Comparison of ENCODE assay signal across 11 cellular contexts in the genomic region with DNA sequence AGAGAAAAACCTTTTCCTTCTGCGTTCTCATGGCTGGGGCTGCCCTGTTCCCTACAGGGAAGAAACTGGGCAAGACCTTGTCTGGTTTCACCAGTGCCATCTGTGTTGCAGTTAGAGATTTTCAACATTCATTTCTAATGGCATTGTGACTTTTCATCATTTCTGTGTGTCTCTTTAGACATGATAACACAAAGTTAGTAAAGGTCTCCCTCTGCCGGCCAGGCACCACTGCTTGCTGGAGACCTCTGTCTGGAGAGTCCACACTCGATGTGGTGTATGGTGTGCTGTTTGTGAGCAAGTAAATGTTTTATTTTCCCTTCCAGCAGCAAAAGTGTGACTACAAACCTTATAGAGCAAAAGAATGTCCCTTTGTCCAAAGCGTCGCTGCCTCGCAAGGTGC.
DNase-seq lines count a peak whose midpoint lies in the region; ATAC-seq and TF ChIP-seq lines count a peak whose summit lies in the region.
"Had no signal": no experiment of that assay in that cellular context is flagged by ENCODE, and none has a peak within 500 bp of the region (broad histone marks: within the 10 kb centered on the region; RNA-seq: fewer than 3 reads in every experiment).

No MANE protein-coding gene starts in this region.

- ATAC-seq in GM21825 (IDR thresholded peaks at IDR 0.05; ENCODE audit: unreplicated experiment) (no peak), HG02678 (IDR thresholded peaks at IDR 0.05; ENCODE audit: unreplicated experiment) (no peak)
- ATAC-seq in activated T-cell treated with anti-CD3 and anti-CD28 coated beads, Interleukin-2, amount 50 U/mL, for 4 hours: no peak

- peaks cover 13% of the 10 kb centered on the region for H3K27me3 Mint-ChIP-seq in activated T-cell treated with anti-CD3 and anti-CD28 coated beads, Interleukin-2, amount 50 U/mL, for 4 hours (ENCODE audit: low read depth)

- H3K36me3 ChIP-seq in neuronal stem cell (replicated peaks in 1 of 2; ENCODE audit: control insufficient read depth in 2 of 2, insufficient read depth in 2 of 2, low read length in 2 of 2): no peaks in the 10 kb centered on the region

- peak; percentile 15 for DNase-seq in NB4 (ENCODE audit: low read depth)
- DNase-seq in astrocyte of the cerebellum (ENCODE audit: low read depth): no peak
- DNase-seq in neuronal stem cell (ENCODE audit: low spot score): peak; percentile 30
- no peak for DNase-seq in activated CD4-positive, CD25-positive, alpha-beta regulatory T cell treated with anti-CD3 and anti-CD28 coated beads, Interleukin-2, amount 50 U/mL, for 72 hours
- DNase-seq in activated T-cell treated with anti-CD3 and anti-CD28 coated beads, Interleukin-2, amount 50 U/mL, for 4 hours: no peak
- DNase-seq: activated effector memory CD4-positive, alpha-beta T cell treated with Interleukin-2 at 50 U/mL for 16 hours; effector CD8-positive, alpha-beta T cell; NCI-H187 had no signal

- no peaks in the 10 kb centered on the region for H3K79me1 ChIP-seq in neuronal stem cell (ENCODE audit: low read depth, low read length)

- no peak overlapping the region for H3K14ac ChIP-seq in neuronal stem cell (ENCODE audit: low read length)

- no peak overlapping the region for H4K8ac ChIP-seq in neuronal stem cell (ENCODE audit: low read depth, low read length)

- in situ Hi-C loops in astrocyte of the cerebellum (cut with HindIII; ENCODE audit: low sequenced_read_pairs): no loop called here

- H3K4me3 ChIP-seq in NB4 (ENCODE audit: low read depth, low read length): no peak overlapping the region
- H3K4me3 ChIP-seq in astrocyte of the cerebellum (ENCODE audit: low read depth, low read length): no peak overlapping the region
- H3K4me3 ChIP-seq in neuronal stem cell (ENCODE audit: low read length in 2 of 2): no peak overlapping the region

- no peak overlapping the region for H2AK5ac ChIP-seq in neuronal stem cell (ENCODE audit: low read depth, low read length)

- no peaks in the 10 kb centered on the region for H3K4me1 Mint-ChIP-seq in activated T-cell treated with anti-CD3 and anti-CD28 coated beads, Interleukin-2, amount 50 U/mL, for 4 hours (ENCODE audit: low read depth)

- no peak overlapping the region for H3K23ac ChIP-seq in neuronal stem cell (ENCODE audit: low read depth, low read length, poor library complexity)

- no peak overlapping the region for H3K9ac ChIP-seq in neuronal stem cell (ENCODE audit: low read depth, low read length, poor library complexity)

- peaks cover 0 to 4% of the 10 kb centered on the region in 2 donors for H3K9me3 ChIP-seq in neuronal stem cell (replicated peaks in 1 of 2; ENCODE audit: control insufficient read depth in 2 of 2, insufficient read depth in 1 of 2, low read depth in 1 of 2, low read length in 2 of 2)

- peaks cover 25% of the 10 kb centered on the region for H3K9me3 Mint-ChIP-seq in activated T-cell treated with anti-CD3 and anti-CD28 coated beads, Interleukin-2, amount 50 U/mL, for 4 hours

- no peak overlapping the region for H2BK5ac ChIP-seq in neuronal stem cell (ENCODE audit: low read length)

- peaks cover 0 to 4% of the 10 kb centered on the region in 2 donors for H3K4me1 ChIP-seq in neuronal stem cell (ENCODE audit: control insufficient read depth in 2 of 2, insufficient read depth in 1 of 2, low read depth in 1 of 2, low read length in 2 of 2)

- H2BK12ac ChIP-seq in neuronal stem cell (ENCODE audit: low read length): no peak overlapping the region

- no peak overlapping the region for H3K4ac ChIP-seq in neuronal stem cell (ENCODE audit: low read length)

- TF ChIP-seq CTCF in GM12872 (IDR thresholded peaks at IDR 0.05; ENCODE audit: insufficient read depth, low read depth, low read length) (peak; percentile 29; the same call in 1 of the 3 replicates), NB4 (IDR thresholded peaks at IDR 0.05; ENCODE audit: low read depth, low read length) (peak; percentile 27), astrocyte of the cerebellum (IDR thresholded peaks at IDR 0.05; ENCODE audit: low read depth, low read length, missing control alignments) (peak; percentile 10)

- no peak for TF ChIP-seq POLR2A in NB4 (IDR thresholded peaks at IDR 0.05; ENCODE audit: extremely low read depth, insufficient read length)

- no CpG with 5 or more reads among the region's 6 CpGs for WGBS in neuronal stem cell (ENCODE audit: extremely low coverage in 2 of 2, insufficient read length in 2 of 2, insufficient replicate concordance in 1 of 2), 2 donors

- H2BK120ac ChIP-seq in neuronal stem cell (ENCODE audit: low read depth, low read length): no peak overlapping the region

- no peaks in the 10 kb centered on the region for H3K36me3 Mint-ChIP-seq in activated T-cell treated with anti-CD3 and anti-CD28 coated beads, Interleukin-2, amount 50 U/mL, for 4 hours (ENCODE audit: insufficient read depth)

- no peak overlapping the region for H3K4me2 ChIP-seq in neuronal stem cell (ENCODE audit: insufficient read depth, low read length, poor library complexity, severe bottlenecking)

- H3K27me3 ChIP-seq in neuronal stem cell (ENCODE audit: control insufficient read depth in 3 of 3, insufficient read depth in 3 of 3, low read depth in 1 of 3, low read length in 3 of 3): peaks cover 0 to 11% (median 0%) of the 10 kb centered on the region in 3 experiments

- H3K27ac ChIP-seq in neuronal stem cell (replicated peaks; ENCODE audit: low read length): no peak overlapping the region

- no peak overlapping the region for H2AFZ ChIP-seq in neuronal stem cell (ENCODE audit: low read length)

- H3K18ac ChIP-seq in neuronal stem cell (ENCODE audit: low read length): no peak overlapping the region

- H4K91ac ChIP-seq in neuronal stem cell (ENCODE audit: low read depth, low read length, poor library complexity): no peak overlapping the region

- no peak overlapping the region for H2BK15ac ChIP-seq in neuronal stem cell (ENCODE audit: low read length)

- no peak overlapping the region for H3K4me3 Mint-ChIP-seq in activated T-cell treated with anti-CD3 and anti-CD28 coated beads, Interleukin-2, amount 50 U/mL, for 4 hours

Comparison
In these comparisons a context has a peak if more than half of its experiments do, and no peak if none do; other contexts are left out.
1. DNase-seq: peak in NB4 (single experiment) and neuronal stem cell (single experiment); none in astrocyte of the cerebellum (single experiment), activated CD4-positive, CD25-positive, alpha-beta regulatory T cell treated with anti-CD3 and anti-CD28 coated beads, Interleukin-2, amount 50 U/mL, for 72 hours (single experiment) and activated T-cell treated with anti-CD3 and anti-CD28 coated beads, Interleukin-2, amount 50 U/mL, for 4 hours (single experiment).
2. Peak in every context shown above with its lines, with median percentiles within 50 percentile points of each other: CTCF ChIP-seq.